Comparison of ENCODE assay signal across 8 cellular contexts in the genomic region with DNA sequence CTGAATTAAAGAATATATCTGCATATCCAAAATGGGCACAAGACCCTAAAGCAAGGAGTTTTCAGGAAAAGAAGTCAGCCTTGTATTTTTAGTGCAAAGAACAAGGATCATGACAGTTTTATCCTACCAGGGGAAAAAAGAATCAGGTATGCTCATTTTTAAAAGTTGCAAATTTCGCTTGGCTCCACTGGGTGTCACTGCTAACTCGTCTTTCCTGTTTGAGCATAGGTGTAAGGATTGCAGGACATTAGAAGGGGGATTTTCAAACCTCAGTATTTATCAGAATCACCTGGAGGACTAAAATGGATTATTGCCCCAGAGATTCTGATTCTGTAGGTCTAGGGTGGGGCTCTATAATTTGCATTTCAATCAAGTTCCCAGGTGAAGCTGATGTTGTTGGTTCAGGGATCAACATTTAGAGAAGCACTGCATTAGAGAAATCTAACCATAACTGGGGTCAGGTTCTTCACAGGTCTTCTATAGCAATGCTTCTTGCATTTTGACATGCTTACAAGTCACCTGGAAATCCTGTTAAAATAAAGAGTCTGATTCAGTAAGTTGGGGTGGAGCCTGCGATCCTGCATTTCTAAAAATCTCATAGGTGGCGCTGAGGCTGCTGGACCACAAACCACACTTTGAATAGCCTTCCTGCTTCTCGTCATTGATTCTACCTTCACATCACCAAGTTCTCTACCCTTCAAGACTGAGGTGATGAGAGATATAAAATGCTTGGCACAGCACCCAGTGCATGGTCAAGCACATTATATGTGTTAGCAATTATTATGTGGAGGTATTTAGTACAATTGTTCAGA. TPM values are rescaled to one million over a fixed set of nuclear protein-coding genes. Genes with fewer than 3 reads are reported as not detected.
DNase-seq lines count a peak whose midpoint lies in the region; ATAC-seq and TF ChIP-seq lines count a peak whose summit lies in the region.

No MANE protein-coding gene starts in this region.

- no peak overlapping the region for H2AFZ ChIP-seq in IMR-90 (replicated peaks; ENCODE audit: low read length, poor library complexity)

- no peak overlapping the region for H3K4me2 ChIP-seq in IMR-90 (ENCODE audit: low read depth, low read length)

- H2AK9ac ChIP-seq in IMR-90 (replicated peaks; ENCODE audit: low read depth, low read length, poor library complexity) = no peak overlapping the region

- no peaks in the 10 kb centered on the region for H4K20me1 ChIP-seq in IMR-90 (ENCODE audit: insufficient read depth, low read length)

- H3K36me3 ChIP-seq in IMR-90 (ENCODE audit: control insufficient read depth, insufficient read depth, low read length) (no peaks in the 10 kb centered on the region), Panc1 (ENCODE audit: control insufficient read depth, insufficient read depth, low read length) (no peaks in the 10 kb centered on the region)

- peak; percentile 53; the same call in 1 of the 2 replicates for ATAC-seq in IMR-90 (ENCODE audit: low read depth)
- ATAC-seq in Panc1 = peak; percentile 84
- ATAC-seq in foreskin keratinocyte = peak; percentile 70
- ATAC-seq in GM21390 (IDR thresholded peaks at IDR 0.05; ENCODE audit: unreplicated experiment) = no peak

- H2AK5ac ChIP-seq in IMR-90 (ENCODE audit: low read depth, low read length) = no peak overlapping the region

- no peak overlapping the region for H3K18ac ChIP-seq in IMR-90 (ENCODE audit: low read depth, low read length)

- H3K23ac ChIP-seq in IMR-90 (ENCODE audit: low read depth, low read length) = no peak overlapping the region

- CTCF ChIA-PET in IMR-90 (lab: Yijun Ruan, JAX) = interaction anchor here (1.0 kb wide), 1 partner anchor 142 kb away, joined by 3 read pairs; no protein-coding TSS in a partner anchor
- CTCF ChIA-PET in Panc1 (lab: Charles Lee) = no interaction called here

- H3K27me3 ChIP-seq in IMR-90 (ENCODE audit: control insufficient read depth, insufficient read depth, low read length) (peaks cover 5% of the 10 kb centered on the region), Panc1 (ENCODE audit: control insufficient read depth, insufficient read depth, low read length) (no peaks in the 10 kb centered on the region; the same call in 1 of the 2 replicates), foreskin keratinocyte (no peaks in the 10 kb centered on the region)

- TF ChIP-seq RAD21 in IMR-90 (IDR thresholded peaks at IDR 0.05; ENCODE audit: low read length) = peak; percentile 54

- WGBS in IMR-90 (ENCODE audit: extremely low coverage in 2 of 2, insufficient read length in 1 of 2), 2 experiments = no CpG with 5 or more reads among the region's 5 CpGs

- TF ChIP-seq CTCF in 22Rv1 (IDR thresholded peaks at IDR 0.05) (peak; percentile 87), GM12864 (IDR thresholded peaks at IDR 0.05; ENCODE audit: low read depth, low read length, missing control alignments) (peak; percentile 36), IMR-90 (conservative IDR thresholded peaks at IDR 0.05; ENCODE audit: low read depth, low read length) (peak; percentile 47), Panc1 (IDR thresholded peaks at IDR 0.05) (peak; percentile 71), foreskin keratinocyte (conservative IDR thresholded peaks at IDR 0.05) (peak; percentile 69)

- H3K9me1 ChIP-seq in IMR-90 (ENCODE audit: insufficient read depth, low read length) = no peaks in the 10 kb centered on the region

- no peak overlapping the region for H2BK5ac ChIP-seq in IMR-90 (ENCODE audit: low read depth, low read length, poor library complexity, severe bottlenecking)

- H3K4me3 ChIP-seq in GM12864 (ENCODE audit: low read depth, low read length) = no peak overlapping the region
- no peak overlapping the region for H3K4me3 ChIP-seq in IMR-90 (ENCODE audit: insufficient read depth, low read depth, low read length)
- no peak overlapping the region for H3K4me3 ChIP-seq in Panc1 (ENCODE audit: low read depth in 2 of 2, low read length in 2 of 2)

- H3K9ac ChIP-seq in IMR-90 (ENCODE audit: low read depth, low read length) = no peak overlapping the region

- no peak overlapping the region for H4K91ac ChIP-seq in IMR-90 (ENCODE audit: insufficient read depth, low read depth, low read length)

- H2BK15ac ChIP-seq in IMR-90 (ENCODE audit: low read depth, low read length) = no peak overlapping the region

- H3K4ac ChIP-seq in IMR-90 (ENCODE audit: low read depth, low read length) = no peak overlapping the region

- POLR2A ChIA-PET in IMR-90 (lab: Charles Lee; ENCODE audit: unreplicated experiment) = no interaction called here
- POLR2A ChIA-PET in Panc1 (lab: Charles Lee) = no interaction called here

- no peak for DNase-seq in GM12864 (ENCODE audit: low read depth)
- no peak for DNase-seq in IMR-90
- DNase-seq in Panc1 (ENCODE audit: low read depth, low spot score) = no peak
- DNase-seq in foreskin keratinocyte = no peak
- DNase-seq in central memory CD4-positive, alpha-beta T cell = no peak
- no peak for DNase-seq in amniotic stem cell (lab: John Stamatoyannopoulos, UW)

- H3K27ac ChIP-seq in 22Rv1 (no peak overlapping the region), IMR-90 (ENCODE audit: insufficient read depth, low read length) (no peak overlapping the region), Panc1 (ENCODE audit: low read length) (no peak overlapping the region), foreskin keratinocyte (no peak overlapping the region)

- no peak overlapping the region for H2BK120ac ChIP-seq in IMR-90 (ENCODE audit: low read depth, low read length)

- BruUV-seq in IMR-90 (replicated peaks; lab: Mats Ljungman, UMichigan) (no TSS peak), Panc1 (replicated peaks; lab: Mats Ljungman, UMichigan) (no TSS peak)

- no peak overlapping the region for H3K14ac ChIP-seq in IMR-90 (replicated peaks; ENCODE audit: low read depth, low read length)

- in situ Hi-C loops in IMR-90 (cut with MboI; ENCODE audit: low sequenced_read_pairs) = no loop called here
- in situ Hi-C loops in Panc1 (cut with HindIII; ENCODE audit: low pct_unique_long_range_greater_than_20kb, low sequenced_read_pairs) = no loop called here

- H4K8ac ChIP-seq in IMR-90 (ENCODE audit: low read depth in 2 of 2, low read length in 2 of 2) = no peak overlapping the region

- no peaks in the 10 kb centered on the region for H3K9me3 ChIP-seq in IMR-90 (ENCODE audit: control insufficient read depth, insufficient read depth, low read length)
- H3K9me3 ChIP-seq in Panc1 (ENCODE audit: control insufficient read depth, insufficient read depth, low read depth, low read length) = no peaks in the 10 kb centered on the region

- H3K4me1 ChIP-seq in IMR-90 (ENCODE audit: control insufficient read depth, insufficient read depth, low read length) (no peaks in the 10 kb centered on the region), Panc1 (ENCODE audit: control insufficient read depth, insufficient read depth, low read length) (no peaks in the 10 kb centered on the region), foreskin keratinocyte (no peaks in the 10 kb centered on the region)

- no peaks in the 10 kb centered on the region for H3K79me1 ChIP-seq in IMR-90 (ENCODE audit: low read depth in 1 of 2, low read length in 2 of 2)

- H2BK20ac ChIP-seq in IMR-90 (ENCODE audit: low read depth, low read length) = no peak overlapping the region

- dilution Hi-C loops in IMR-90 (cut with HindIII; ENCODE audit: low sequenced_read_pairs, unreplicated experiment) = no loop called here

- intact Hi-C loops in IMR-90 (cut with micrococcal nuclease) = loop anchor here (1.0 to 2.0 kb wide), 2 partner anchors 167 to 1712 kb away; no protein-coding TSS in a partner anchor
- intact Hi-C loops in Panc1 (cut with micrococcal nuclease; ENCODE audit: unreplicated experiment) = loop anchor here (5.0 kb wide), 1 partner anchor 166 kb away; no protein-coding TSS in a partner anchor

- H3K56ac ChIP-seq in IMR-90 (ENCODE audit: extremely low read depth, insufficient read depth, low read length) = no peak overlapping the region

- no peak overlapping the region for H4K5ac ChIP-seq in IMR-90 (ENCODE audit: low read depth, low read length)

- TF ChIP-seq POLR2A in IMR-90 (IDR thresholded peaks at IDR 0.05; ENCODE audit: low read depth, low read length) = no peak

TF ChIP-seq in IMR-90, 13 proteins besides CTCF, POLR2A, EP300 and RAD21 (continues in another document):
- TF ChIP-seq RFX5 (IDR thresholded peaks at IDR 0.05; ENCODE audit: low read depth, low read length) (no peak), FOS (IDR thresholded peaks at IDR 0.05; ENCODE audit: low read depth, low read length) (no peak), BHLHE40 (IDR thresholded peaks at IDR 0.05; ENCODE audit: low read depth, low read length) (no peak), RCOR1 (IDR thresholded peaks at IDR 0.05; ENCODE audit: insufficient replicate concordance, low read length) (no peak), SMC3 (IDR thresholded peaks at IDR 0.05; ENCODE audit: low read depth, low read length) (no peak), CHD1 (IDR thresholded peaks at IDR 0.05; ENCODE audit: low read depth, low read length) (no peak), USF2 (IDR thresholded peaks at IDR 0.05; ENCODE audit: low read depth, low read length) (no peak), CEBPB (IDR thresholded peaks at IDR 0.05; ENCODE audit: low read depth, low read length) (no peak), MAZ (IDR thresholded peaks at IDR 0.05; ENCODE audit: borderline replicate concordance, low read depth, low read length) (no peak), NFE2L2 (IDR thresholded peaks at IDR 0.05; ENCODE audit: low read depth, low read length) (no peak), MAFK (IDR thresholded peaks at IDR 0.05; ENCODE audit: low read depth, low read length) (no peak)

RNA-seq across cellular contexts. Expression of gene NUF2, which starts 39.6 kb away (rescaled TPM):
- total RNA-seq in IMR-90 (2012; rRNA removed) (18.5 and 23.6 TPM in 2 replicates), Panc1 (2021; ENCODE audit: unreplicated experiment) (26.1 TPM), foreskin keratinocyte (23.1 and 30.0 TPM in 2 replicates)
- polyA plus RNA-seq in IMR-90 (2012; rRNA removed) (10.5 and 13.0 TPM in 2 replicates), foreskin keratinocyte (14.4 and 20.8 TPM in 2 replicates)
- polyA plus RNA-seq in IMR-90 (2012; cell fraction: cytosol; rRNA removed) = 3.1 and 3.5 TPM in 2 replicates
- polyA plus RNA-seq in IMR-90 (2012; cell fraction: nucleus; rRNA removed; ENCODE audit: low replicate concordance) = 7.5 and 25.2 TPM in 2 replicates
- 6.0 TPM for polyA plus RNA-seq in Panc1 (2012; ENCODE audit: insufficient read length)

Comparison
In these comparisons a context has a peak if more than half of its experiments do, and no peak if none do; other contexts are left out.
1. CTCF ChIP-seq: peak in every context shown above with its lines; median percentile 87 in 22Rv1; 71 in Panc1; 69 in foreskin keratinocyte; 47 in IMR-90; 36 in GM12864.